In the genomic region with DNA sequence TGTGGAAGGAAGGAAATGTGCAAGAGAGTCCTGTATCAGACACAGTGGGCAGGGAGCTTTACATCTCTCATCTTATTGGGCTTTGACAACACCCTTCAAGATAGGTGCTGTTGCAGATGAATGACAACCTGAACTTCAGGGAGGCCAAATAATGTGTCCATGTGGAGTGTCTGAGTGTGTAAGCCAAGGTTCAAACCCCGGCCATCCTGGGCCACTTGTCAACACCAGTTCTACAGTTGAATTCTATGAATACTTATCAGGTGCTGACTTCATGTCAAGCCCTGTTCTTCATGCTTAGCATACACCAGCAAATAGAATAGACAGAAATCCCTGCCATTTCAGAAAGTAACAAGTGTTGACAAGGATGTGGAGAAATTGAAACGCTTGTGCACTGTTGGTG, we compare ENCODE assay signal across 31 cellular contexts.
"Had no signal": no experiment of that assay in that cellular context is flagged by ENCODE, and none has a peak within 500 bp of the region (broad histone marks: within the 10 kb centered on the region; RNA-seq: fewer than 3 reads in every experiment).

No MANE protein-coding gene starts in this region.

- H3K27ac ChIP-seq: SJCRH30, SK-N-MC, VCaP had no signal

- H3K9me3 Mint-ChIP-seq: activated CD4-positive, alpha-beta memory T cell treated with anti-CD3 and anti-CD28 coated beads, Interleukin-2, amount 10 ng/mL, durations not matched to agents 7 days and 5 days; activated naive CD4-positive, alpha-beta T cell treated with anti-CD3 and anti-CD28 coated beads, Interleukin-2, amount 10 ng/mL, durations not matched to agents 7 days and 5 days; activated naive CD8-positive, alpha-beta T cell treated with anti-CD3 and anti-CD28 coated beads, Interleukin-2, amount 50 U/mL, for 24 hours; brain had no signal

- DNase-seq: activated CD4-positive, alpha-beta memory T cell treated with anti-CD3 and anti-CD28 coated beads, Interleukin-2, amount 10 ng/mL, durations not matched to agents 7 days and 5 days; activated CD4-positive, alpha-beta T cell treated with anti-CD3 and anti-CD28 coated beads for 1 hour; activated CD4-positive, alpha-beta T cell treated with anti-CD3 and anti-CD28 coated beads for 48 hours; activated CD4-positive, CD25-positive, alpha-beta regulatory T cell; activated CD8-positive, alpha-beta memory T cell treated with anti-CD3 and anti-CD28 coated beads for 24 hours; activated CD8-positive, alpha-beta memory T cell treated with anti-CD3 and anti-CD28 coated beads, Interleukin-2, amount 10 ng/mL, durations not matched to agents 7 days and 5 days; activated CD8-positive, alpha-beta memory T cell treated with anti-CD3 and anti-CD28 coated beads, Interleukin-2, amount 50 U/mL, for 48 hours; activated effector memory CD4-positive, alpha-beta T cell treated with Interleukin-2 at 50 U/mL for 16 hours; activated naive CD4-positive, alpha-beta T cell treated with anti-CD3 and anti-CD28 coated beads, Interleukin-2, amount 10 ng/mL, durations not matched to agents 7 days and 5 days; activated naive CD8-positive, alpha-beta T cell treated with anti-CD3 and anti-CD28 coated beads, Interleukin-2, amount 50 U/mL, for 24 hours; activated T-cell treated with anti-CD3 and anti-CD28 coated beads, Interleukin-2, amount 50 U/mL, for 48 hours; anterior cingulate cortex; central memory CD4-positive, alpha-beta T cell; MG63; NCI-H1048; NCI-H1105 treated with DMSO at 0.1 percent for 48 hours; NCI-H1436; NCI-H1694; NCI-H1930; NCI-H2081 treated with DMSO at 0.1 percent for 48 hours; NCI-H226; NCI-H524 treated with DMSO at 0.1 percent for 48 hours; SHP77; SJCRH30; T1000 had no signal

- ATAC-seq: activated CD8-positive, alpha-beta memory T cell treated with anti-CD3 and anti-CD28 coated beads, Interleukin-2, amount 10 ng/mL, durations not matched to agents 7 days and 5 days; activated naive CD8-positive, alpha-beta T cell treated with anti-CD3 and anti-CD28 coated beads, Interleukin-2, amount 50 U/mL, for 24 hours; K562 had no signal

- H3K9me3 ChIP-seq: MG63, SJCRH30 had no signal

- H3K27ac Mint-ChIP-seq: activated CD4-positive, alpha-beta memory T cell treated with anti-CD3 and anti-CD28 coated beads, Interleukin-2, amount 10 ng/mL, durations not matched to agents 7 days and 5 days; activated CD8-positive, alpha-beta memory T cell treated with anti-CD3 and anti-CD28 coated beads, Interleukin-2, amount 10 ng/mL, durations not matched to agents 7 days and 5 days; activated naive CD4-positive, alpha-beta T cell treated with anti-CD3 and anti-CD28 coated beads, Interleukin-2, amount 10 ng/mL, durations not matched to agents 7 days and 5 days; activated naive CD8-positive, alpha-beta T cell; activated naive CD8-positive, alpha-beta T cell treated with anti-CD3 and anti-CD28 coated beads, Interleukin-2, amount 50 U/mL, for 24 hours; brain had no signal

- H3K36me3 ChIP-seq: MG63, SJCRH30 had no signal

- H3K4me3 ChIP-seq: K562, MG63, SJCRH30, SK-N-MC had no signal

- H3K27me3 Mint-ChIP-seq: brain had no signal

- H3K36me3 Mint-ChIP-seq: activated naive CD4-positive, alpha-beta T cell treated with anti-CD3 and anti-CD28 coated beads, Interleukin-2, amount 10 ng/mL, durations not matched to agents 7 days and 5 days; brain had no signal

- H3K4me3 Mint-ChIP-seq: activated CD4-positive, alpha-beta memory T cell treated with anti-CD3 and anti-CD28 coated beads, Interleukin-2, amount 10 ng/mL, durations not matched to agents 7 days and 5 days; activated CD8-positive, alpha-beta memory T cell treated with anti-CD3 and anti-CD28 coated beads, Interleukin-2, amount 10 ng/mL, durations not matched to agents 7 days and 5 days; activated naive CD4-positive, alpha-beta T cell treated with anti-CD3 and anti-CD28 coated beads, Interleukin-2, amount 10 ng/mL, durations not matched to agents 7 days and 5 days; activated naive CD8-positive, alpha-beta T cell; activated naive CD8-positive, alpha-beta T cell treated with anti-CD3 and anti-CD28 coated beads, Interleukin-2, amount 50 U/mL, for 24 hours; brain had no signal

- H3K27me3 ChIP-seq: MG63, SJCRH30 had no signal

- FAIRE-seq: K562, TTC549 had no signal
